ENCODE assay signal across 23 cellular contexts in the genomic region with DNA sequence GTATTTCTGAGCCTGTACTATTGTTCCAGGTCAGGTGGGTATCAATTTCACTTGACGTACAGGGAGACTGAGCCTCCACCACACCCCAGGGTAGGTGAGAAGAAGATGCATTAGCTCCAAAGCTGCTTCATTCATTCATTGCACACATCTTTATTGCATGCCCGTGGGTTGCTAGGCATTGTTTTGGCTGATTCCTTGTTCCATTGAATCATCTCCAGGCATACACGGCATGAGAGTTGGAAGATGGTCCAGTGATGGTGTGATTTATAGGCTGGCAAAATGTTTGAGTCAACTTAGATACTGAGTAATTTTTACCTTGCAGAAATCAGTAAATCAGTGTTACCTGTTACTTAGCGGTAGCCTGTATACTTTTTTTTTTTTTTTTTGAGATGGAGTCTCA.
"Had no signal": no experiment of that assay in that cellular context is flagged by ENCODE, and none has a peak within 500 bp of the region (broad histone marks: within the 10 kb centered on the region; RNA-seq: fewer than 3 reads in every experiment).

No MANE protein-coding gene starts in this region.

- H3K4me2 ChIP-seq: neural progenitor cell, smooth muscle cell had no signal

- H3K4me3 ChIP-seq: coronary artery, esophagus squamous epithelium, gastrocnemius medialis, lower lobe of right lung, neural progenitor cell, prostate gland, right atrium auricular region, smooth muscle cell, thyroid gland had no signal

- H3K27ac ChIP-seq: coronary artery, esophagus squamous epithelium, gastrocnemius medialis, lower lobe of right lung, neural progenitor cell, prostate gland, right atrium auricular region, thyroid gland had no signal

- H3K9me3 ChIP-seq: esophagus squamous epithelium, gastrocnemius medialis, lower lobe of right lung, prostate gland, right atrium auricular region, thyroid gland had no signal

- H3K27me3 ChIP-seq: esophagus squamous epithelium, gastrocnemius medialis, neural progenitor cell, right atrium auricular region, thyroid gland had no signal

- H3K9me3 Mint-ChIP-seq: natural killer cell treated with Interleukin-12 subunit alpha and Interleukin-12 subunit beta and Interleukin-15 and Interleukin-18, amount 100 ng/mL, for 72 hours; neural progenitor cell; stimulated activated naive CD8-positive, alpha-beta T cell treated with anti-CD3 and anti-CD28 coated beads, Interleukin-15, amount 100 ng/mL, for 72 hours; type B pancreatic cell had no signal

- DNase-seq: dermis blood vessel endothelial cell; effector memory CD4-positive, alpha-beta T cell; erythroblast; esophagus squamous epithelium; gastrocnemius medialis; head of caudate nucleus; left ventricle myocardium superior; lower lobe of right lung; stimulated activated CD4-positive, alpha-beta T cell treated with anti-CD3 and anti-CD28 coated beads, Interleukin-12 subunit alpha, Interleukin-12 subunit beta, amount 100 ng/mL, for 4 hours; stimulated activated CD4-positive, alpha-beta T cell treated with anti-CD3 and anti-CD28 coated beads, Interleukin-1b, Interleukin-23, amount 100 ng/mL, for 48 hours; stimulated activated CD4-positive, alpha-beta T cell treated with anti-CD3 and anti-CD28 coated beads, Interleukin-4, amount 100 ng/mL, for 1 hour; stimulated activated CD8-positive, alpha-beta memory T cell treated with anti-CD3 and anti-CD28 coated beads, Interleukin-4, amount 100 ng/mL, for 48 hours; stimulated activated naive CD4-positive, alpha-beta T cell; stimulated activated naive CD8-positive, alpha-beta T cell treated with anti-CD3 and anti-CD28 coated beads, Interleukin-15, amount 100 ng/mL, for 72 hours; thyroid gland had no signal

- ATAC-seq: left ventricle myocardium superior; lower lobe of right lung; natural killer cell treated with Interleukin-12 subunit alpha and Interleukin-12 subunit beta and Interleukin-15 and Interleukin-18, amount 100 ng/mL, for 72 hours; sciatic nerve; stimulated activated naive CD8-positive, alpha-beta T cell treated with anti-CD3 and anti-CD28 coated beads, Interleukin-15, amount 100 ng/mL, for 72 hours had no signal

- H3K36me3 ChIP-seq: neural progenitor cell had no signal

- H3K27me3 Mint-ChIP-seq: natural killer cell treated with Interleukin-12 subunit alpha and Interleukin-12 subunit beta and Interleukin-15 and Interleukin-18, amount 100 ng/mL, for 72 hours; stimulated activated naive CD8-positive, alpha-beta T cell treated with anti-CD3 and anti-CD28 coated beads, Interleukin-15, amount 100 ng/mL, for 72 hours; type B pancreatic cell had no signal

- H2AFZ ChIP-seq: neural progenitor cell had no signal

- H3K4me3 Mint-ChIP-seq: natural killer cell treated with Interleukin-12 subunit alpha and Interleukin-12 subunit beta and Interleukin-15 and Interleukin-18, amount 100 ng/mL, for 72 hours; neural progenitor cell; stimulated activated naive CD8-positive, alpha-beta T cell treated with anti-CD3 and anti-CD28 coated beads, Interleukin-15, amount 100 ng/mL, for 72 hours; type B pancreatic cell had no signal

- H3K9ac ChIP-seq: neural progenitor cell had no signal

- H3K27ac Mint-ChIP-seq: natural killer cell treated with Interleukin-12 subunit alpha and Interleukin-12 subunit beta and Interleukin-15 and Interleukin-18, amount 100 ng/mL, for 72 hours; neural progenitor cell; type B pancreatic cell had no signal

- H3K4me1 ChIP-seq: neural progenitor cell had no signal
